In the genomic region with DNA sequence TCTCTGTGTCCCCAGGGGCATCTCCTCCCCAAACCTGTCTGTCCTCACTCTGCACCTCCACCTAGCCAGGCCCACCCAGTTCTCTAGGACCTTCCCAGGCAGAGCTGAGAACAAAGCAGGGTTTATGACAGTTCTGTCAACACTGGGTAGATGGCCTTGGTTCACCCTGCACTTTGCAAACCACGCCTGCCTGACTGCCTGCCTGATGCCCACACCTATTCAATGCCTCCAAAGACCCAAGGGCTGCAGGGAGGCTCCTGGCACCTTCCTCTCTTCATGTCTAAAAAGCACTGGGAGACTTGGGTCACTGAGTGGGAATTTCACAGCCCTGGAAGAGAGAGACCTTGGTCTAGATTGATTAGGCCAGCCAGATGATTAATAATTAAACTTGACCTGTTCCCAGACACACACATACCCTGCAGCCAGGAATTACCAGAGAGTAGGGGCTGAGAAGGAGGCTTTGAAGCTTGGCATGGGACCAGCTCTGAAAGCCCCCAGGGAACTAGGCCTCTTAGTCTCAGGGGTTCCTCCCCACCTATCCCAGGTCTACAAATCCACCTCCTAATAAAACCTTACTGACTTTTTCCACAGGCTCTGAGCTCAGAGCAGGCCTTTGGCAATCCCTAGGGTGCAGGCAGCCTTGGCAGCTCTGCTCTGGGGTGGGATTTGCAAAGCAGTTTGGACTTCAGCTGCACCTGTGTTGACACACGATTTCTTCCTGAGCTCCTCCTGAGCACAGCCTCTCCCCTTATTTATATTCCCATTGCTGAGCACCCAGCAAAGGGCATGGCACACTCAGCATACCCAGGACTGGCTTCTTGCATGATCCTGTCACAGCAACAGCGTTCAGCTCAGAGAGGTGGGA, we compare ENCODE assay signal across 2 cellular contexts.
A peak's percentile ranks its signal among the peaks of the same experiment; 100 is the strongest.
TF ChIP-seq lines count a peak whose summit lies in the region.

No MANE protein-coding gene starts in this region.

TF ChIP-seq in HEK293, 187 proteins besides CTCF, POLR2A, EP300 and RAD21:
- TF ChIP-seq ZNF76 (tag by site-specific recombination; IDR thresholded peaks at IDR 0.05; ENCODE audit: borderline replicate concordance, low read depth) = no peak
- no peak for TF ChIP-seq GLI2 (tag by site-specific recombination; IDR thresholded peaks at IDR 0.05; ENCODE audit: borderline replicate concordance, low read depth)
- no peak for TF ChIP-seq ZNF175 (tag by site-specific recombination; IDR thresholded peaks at IDR 0.05)
- TF ChIP-seq KLF1 (tag by site-specific recombination; IDR thresholded peaks at IDR 0.05) = peak; percentile 98
- TF ChIP-seq SCRT1 (tag by site-specific recombination; IDR thresholded peaks at IDR 0.05; ENCODE audit: borderline replicate concordance) = no peak
- TF ChIP-seq, protein P1, sequence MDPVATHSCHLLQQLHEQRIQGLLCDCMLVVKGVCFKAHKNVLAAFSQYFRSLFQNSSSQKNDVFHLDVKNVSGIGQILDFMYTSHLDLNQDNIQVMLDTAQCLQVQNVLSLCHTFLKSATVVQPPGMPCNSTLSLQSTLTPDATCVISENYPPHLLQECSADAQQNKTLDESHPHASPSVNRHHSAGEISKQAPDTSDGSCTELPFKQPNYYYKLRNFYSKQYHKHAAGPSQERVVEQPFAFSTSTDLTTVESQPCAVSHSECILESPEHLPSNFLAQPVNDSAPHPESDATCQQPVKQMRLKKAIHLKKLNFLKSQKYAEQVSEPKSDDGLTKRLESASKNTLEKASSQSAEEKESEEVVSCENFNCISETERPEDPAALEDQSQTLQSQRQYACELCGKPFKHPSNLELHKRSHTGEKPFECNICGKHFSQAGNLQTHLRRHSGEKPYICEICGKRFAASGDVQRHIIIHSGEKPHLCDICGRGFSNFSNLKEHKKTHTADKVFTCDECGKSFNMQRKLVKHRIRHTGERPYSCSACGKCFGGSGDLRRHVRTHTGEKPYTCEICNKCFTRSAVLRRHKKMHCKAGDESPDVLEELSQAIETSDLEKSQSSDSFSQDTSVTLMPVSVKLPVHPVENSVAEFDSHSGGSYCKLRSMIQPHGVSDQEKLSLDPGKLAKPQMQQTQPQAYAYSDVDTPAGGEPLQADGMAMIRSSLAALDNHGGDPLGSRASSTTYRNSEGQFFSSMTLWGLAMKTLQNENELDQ (tag by site-specific recombination; IDR thresholded peaks at IDR 0.05; ENCODE audit: low read depth) = no peak
- TF ChIP-seq ZNF311 (tag by site-specific recombination; IDR thresholded peaks at IDR 0.05; ENCODE audit: borderline replicate concordance) = no peak
- TF ChIP-seq, protein P2, sequence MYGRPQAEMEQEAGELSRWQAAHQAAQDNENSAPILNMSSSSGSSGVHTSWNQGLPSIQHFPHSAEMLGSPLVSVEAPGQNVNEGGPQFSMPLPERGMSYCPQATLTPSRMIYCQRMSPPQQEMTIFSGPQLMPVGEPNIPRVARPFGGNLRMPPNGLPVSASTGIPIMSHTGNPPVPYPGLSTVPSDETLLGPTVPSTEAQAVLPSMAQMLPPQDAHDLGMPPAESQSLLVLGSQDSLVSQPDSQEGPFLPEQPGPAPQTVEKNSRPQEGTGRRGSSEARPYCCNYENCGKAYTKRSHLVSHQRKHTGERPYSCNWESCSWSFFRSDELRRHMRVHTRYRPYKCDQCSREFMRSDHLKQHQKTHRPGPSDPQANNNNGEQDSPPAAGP (tag by site-specific recombination; IDR thresholded peaks at IDR 0.05) = peak; percentile 83
- no peak for TF ChIP-seq ZNF596 (tag by site-specific recombination; IDR thresholded peaks at IDR 0.05)
- TF ChIP-seq ZNF530 (tag by site-specific recombination; IDR thresholded peaks at IDR 0.05; ENCODE audit: low read depth) = no peak
- no peak for TF ChIP-seq SCRT2 (tag by site-specific recombination; IDR thresholded peaks at IDR 0.05)
- TF ChIP-seq ZNF510 (tag by site-specific recombination; IDR thresholded peaks at IDR 0.05; ENCODE audit: insufficient replicate concordance) = no peak
- TF ChIP-seq HOXC10 (CRISPR knock-in tag; IDR thresholded peaks at IDR 0.05) = no peak
- TF ChIP-seq ZFP69B (tag by site-specific recombination; IDR thresholded peaks at IDR 0.05) = no peak
- no peak for TF ChIP-seq KLF16 (tag by site-specific recombination; IDR thresholded peaks at IDR 0.05)

TF ChIP-seq in GM12878, 131 proteins besides CTCF, POLR2A, EP300 and RAD21:
- no peak for TF ChIP-seq TCF12 (IDR thresholded peaks at IDR 0.05; ENCODE audit: low read depth, low read length)
- peak in 1 of 2 experiments; percentile 9; a peak in 1 of 4 replicates for TF ChIP-seq IKZF2 (IDR thresholded peaks at IDR 0.05)
- TF ChIP-seq, protein P3, sequence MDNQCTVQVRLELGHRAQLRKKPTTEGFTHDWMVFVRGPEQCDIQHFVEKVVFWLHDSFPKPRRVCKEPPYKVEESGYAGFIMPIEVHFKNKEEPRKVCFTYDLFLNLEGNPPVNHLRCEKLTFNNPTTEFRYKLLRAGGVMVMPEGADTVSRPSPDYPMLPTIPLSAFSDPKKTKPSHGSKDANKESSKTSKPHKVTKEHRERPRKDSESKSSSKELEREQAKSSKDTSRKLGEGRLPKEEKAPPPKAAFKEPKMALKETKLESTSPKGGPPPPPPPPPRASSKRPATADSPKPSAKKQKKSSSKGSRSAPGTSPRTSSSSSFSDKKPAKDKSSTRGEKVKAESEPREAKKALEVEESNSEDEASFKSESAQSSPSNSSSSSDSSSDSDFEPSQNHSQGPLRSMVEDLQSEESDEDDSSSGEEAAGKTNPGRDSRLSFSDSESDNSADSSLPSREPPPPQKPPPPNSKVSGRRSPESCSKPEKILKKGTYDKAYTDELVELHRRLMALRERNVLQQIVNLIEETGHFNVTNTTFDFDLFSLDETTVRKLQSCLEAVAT (IDR thresholded peaks at IDR 0.05) = no peak
- no peak for TF ChIP-seq CBX5 (IDR thresholded peaks at IDR 0.05; ENCODE audit: low read depth)
- TF ChIP-seq MEF2B (IDR thresholded peaks at IDR 0.05; ENCODE audit: partially characterized antibody, poor library complexity, severe bottlenecking) = peak; percentile 92
- TF ChIP-seq SMAD5 (IDR thresholded peaks at IDR 0.05; ENCODE audit: low read depth) = no peak
- TF ChIP-seq ATF2 (IDR thresholded peaks at IDR 0.05; ENCODE audit: low read length) = no peak
- TF ChIP-seq ZNF687 (IDR thresholded peaks at IDR 0.05) = 0 out of 2 replicates have a peak, but pooled peaks have one; percentile 40
